Comparison of ENCODE assay signal across 19 cellular contexts in genomic region chr22:44719586-44720368, GRCh38. TPM values are rescaled to one million over a fixed set of nuclear protein-coding genes. Genes with fewer than 3 reads are reported as not detected.
DNase-seq lines count a peak whose midpoint lies in the region; ATAC-seq and TF ChIP-seq lines count a peak whose summit lies in the region.
"Had no signal": no experiment of that assay in that cellular context is flagged by ENCODE, and none has a peak within 500 bp of the region (broad histone marks: within the 10 kb centered on the region; RNA-seq: fewer than 3 reads in every experiment).

No MANE protein-coding gene starts in this region.

- no peak for TF ChIP-seq CTCF in hepatocyte (IDR thresholded peaks at IDR 0.05; ENCODE audit: poor library complexity)
- no peak for TF ChIP-seq CTCF in spleen (IDR thresholded peaks at IDR 0.05 in 8 of 11, conservative IDR thresholded peaks at IDR 0.05 in 3 of 11)
- no peak for TF ChIP-seq CTCF in GM23338 (conservative IDR thresholded peaks at IDR 0.05; ENCODE audit: low read depth in 2 of 2)
- no peak for TF ChIP-seq CTCF in prostate gland (IDR thresholded peaks at IDR 0.05)

- H3K4me2 ChIP-seq in hepatocyte: no peak overlapping the region
- no peak overlapping the region for H3K4me2 ChIP-seq in GM23338

- ATAC-seq in GM23338 (no peak), GM21360 (IDR thresholded peaks at IDR 0.05; ENCODE audit: unreplicated experiment) (no peak)
- ATAC-seq: gastrocnemius medialis had no signal

- H3K27me3 ChIP-seq in hepatocyte: no peaks in the 10 kb centered on the region
- no peaks in the 10 kb centered on the region for H3K27me3 ChIP-seq in spleen (replicated peaks in 1 of 7)
- no peaks in the 10 kb centered on the region for H3K27me3 ChIP-seq in GM23338 (ENCODE audit: insufficient read depth)
- H3K27me3 ChIP-seq in prostate gland (replicated peaks; ENCODE audit: insufficient read depth): no peaks in the 10 kb centered on the region
- H3K27me3 ChIP-seq: colonic mucosa, gastrocnemius medialis had no signal

- no peak overlapping the region for H3K27ac Mint-ChIP-seq in GM23338
- H3K27ac Mint-ChIP-seq: memory B cell; nephron progenitor cell; T-helper 1 cell treated with Interleukin-12 subunit alpha and Interleukin-12 subunit beta and Interleukin-4 antibody, amounts not matched to agents 30 μg/mL and 1 μg/mL, for 36 hours had no signal

- H3K4me3 ChIP-seq in hepatocyte (no peak overlapping the region), spleen (no peak overlapping the region), GM23338 (no peak overlapping the region), prostate gland (no peak overlapping the region)
- H3K4me3 ChIP-seq: colonic mucosa, gastrocnemius medialis had no signal

- peaks cover 17% of the 10 kb centered on the region for H3K4me1 Mint-ChIP-seq in GM23338

- H2AFZ ChIP-seq in hepatocyte (no peak overlapping the region), GM23338 (no peak overlapping the region)

- peaks cover 4% of the 10 kb centered on the region for H3K27me3 Mint-ChIP-seq in GM23338 (ENCODE audit: insufficient read depth, low read depth, poor library complexity)
- H3K27me3 Mint-ChIP-seq: memory B cell had no signal

- no peaks in the 10 kb centered on the region for H3K9me2 ChIP-seq in hepatocyte (replicated peaks; ENCODE audit: insufficient read depth)
- H3K9me2 ChIP-seq in GM23338 (ENCODE audit: insufficient read depth): no peaks in the 10 kb centered on the region

- intact Hi-C loops in spleen (cut with DNase I; ENCODE audit: low total_unique reads): no loop called here
- intact Hi-C loops in prostate gland (cut with DNase I): no loop called here

- H3K9me3 ChIP-seq in hepatocyte (ENCODE audit: low read depth) (no peaks in the 10 kb centered on the region), spleen (no peaks in the 10 kb centered on the region), prostate gland (no peaks in the 10 kb centered on the region)
- H3K9me3 ChIP-seq: colonic mucosa, gastrocnemius medialis had no signal

- 76% methylated on average over 13 of the region's 13 CpGs for WGBS in hepatocyte (ENCODE audit: low lambda C conversion rate, missing lambda C conversion rate)
- 64 to 83% (median 71%) methylated on average over 10 to 13 of the region's 13 CpGs for WGBS in spleen, 5 donors
- WGBS in prostate gland: 67% methylated on average over 13 of the region's 13 CpGs

- peaks cover 15% of the 10 kb centered on the region for H3K79me2 ChIP-seq in hepatocyte
- no peaks in the 10 kb centered on the region for H3K79me2 ChIP-seq in GM23338 (replicated peaks; ENCODE audit: insufficient read depth)

- no peaks in the 10 kb centered on the region; the same call in 2 of the 3 replicates for H3K36me3 Mint-ChIP-seq in GM23338 (ENCODE audit: low read depth)

- H3F3A ChIP-seq in GM23338 (replicated peaks; ENCODE audit: low read depth): no peaks in the 10 kb centered on the region

- H3K27ac ChIP-seq in hepatocyte (no peak overlapping the region), spleen (peak overlapping the region in 5 of 8 donors; percentile 48 to 87 (median 85)), GM23338 (ENCODE audit: low read depth) (no peak overlapping the region), prostate gland (no peak overlapping the region)
- H3K27ac ChIP-seq: colonic mucosa, gastrocnemius medialis had no signal

- peaks cover 18% of the 10 kb centered on the region for H4K20me1 ChIP-seq in hepatocyte (ENCODE audit: insufficient read depth, poor library complexity, severe bottlenecking)
- H4K20me1 ChIP-seq in GM23338 (replicated peaks; ENCODE audit: insufficient read depth): no peaks in the 10 kb centered on the region

- no peaks in the 10 kb centered on the region for H3K9me3 Mint-ChIP-seq in GM23338
- H3K9me3 Mint-ChIP-seq: memory B cell; nephron progenitor cell; T-helper 1 cell treated with Interleukin-12 subunit alpha and Interleukin-12 subunit beta and Interleukin-4 antibody, amounts not matched to agents 30 μg/mL and 1 μg/mL, for 36 hours had no signal

- H3K36me3 ChIP-seq in hepatocyte (replicated peaks; ENCODE audit: insufficient read depth, low read depth) (no peaks in the 10 kb centered on the region), spleen (peaks cover 0 to 81% (median 14%) of the 10 kb centered on the region in 6 donors), GM23338 (ENCODE audit: insufficient read depth) (no peaks in the 10 kb centered on the region), prostate gland (no peaks in the 10 kb centered on the region)
- H3K36me3 ChIP-seq: colonic mucosa, gastrocnemius medialis had no signal

- DNase-seq in NCI-H748 (lab: John Stamatoyannopoulos, UW; ENCODE audit: unreplicated experiment): peak; percentile 30
- no peak for DNase-seq in NCI-H748 treated with DMSO at 0.1 percent for 48 hours (lab: John Stamatoyannopoulos, UW)
- peak; percentile 14 for DNase-seq in M059J (ENCODE audit: low read depth)
- peak; percentile 70 for DNase-seq in hepatocyte (ENCODE audit: low spot score)
- DNase-seq in spleen: no peak
- DNase-seq in GM23338 (ENCODE audit: low spot score): no peak
- no peak for DNase-seq in prostate gland (ENCODE audit: low spot score)
- DNase-seq: activated CD4-positive, CD25-positive, alpha-beta regulatory T cell; Calu3; colonic mucosa; gastrocnemius medialis; KG1; NCI-H1436; NCI-H526 treated with DMSO at 0.1 percent for 48 hours; nephron progenitor cell; RPMI8226 had no signal

- H3K4me3 Mint-ChIP-seq in GM23338: no peak overlapping the region
- H3K4me3 Mint-ChIP-seq: memory B cell; nephron progenitor cell; T-helper 1 cell treated with Interleukin-12 subunit alpha and Interleukin-12 subunit beta and Interleukin-4 antibody, amounts not matched to agents 30 μg/mL and 1 μg/mL, for 36 hours had no signal

- TF ChIP-seq POLR2A in spleen (IDR thresholded peaks at IDR 0.05) (no peak), prostate gland (IDR thresholded peaks at IDR 0.05) (no peak)

- H3K4me1 ChIP-seq in hepatocyte (ENCODE audit: insufficient read depth) (peaks cover 19% of the 10 kb centered on the region), spleen (peaks cover 0 to 75% (median 34%) of the 10 kb centered on the region in 6 donors), GM23338 (ENCODE audit: insufficient read depth) (no peaks in the 10 kb centered on the region; the same call in 1 of the 2 replicates), prostate gland (replicated peaks) (no peaks in the 10 kb centered on the region)
- H3K4me1 ChIP-seq: colonic mucosa, gastrocnemius medialis had no signal

TF ChIP-seq in GM23338, 12 proteins besides CTCF, POLR2A, EP300 and RAD21 (continues in another document):
- TF ChIP-seq CREB1 (CRISPR knock-in tag; IDR thresholded peaks at IDR 0.05; ENCODE audit: low read depth) (no peak), ETS1 (IDR thresholded peaks at IDR 0.05) (no peak), ZNF114 (CRISPR knock-in tag; IDR thresholded peaks at IDR 0.05) (no peak), JUNB (IDR thresholded peaks at IDR 0.05; ENCODE audit: unreplicated experiment) (no peak), NANOG (IDR thresholded peaks at IDR 0.05; ENCODE audit: borderline replicate concordance) (no peak)

RNA-seq across cellular contexts. Expression of gene PRR5, which starts 17.8 kb away (rescaled TPM):
- total RNA-seq in M059J (2014; rRNA removed; shearing (Covaris generic)): not detected in 2 replicates
- total RNA-seq in hepatocyte (44.2 and 65.1 TPM in 2 replicates), spleen (10 to 100 TPM; 49.0 to 85.6 (median 77.9) TPM), prostate gland (10 to 100 TPM; 47.8 to 56.5 TPM)
- polyA plus RNA-seq in hepatocyte (84.9 and 91.2 TPM in 2 replicates), spleen (10 to 100 TPM; 31.3 to 83.1 (median 57.5) TPM), GM23338 (2016; fragmentation: Nextera tagmentation; extraction: Ambion mirVana) (15.3 and 17.4 TPM in 2 replicates)
- total RNA-seq in GM23338 (2014; rRNA removed; shearing (Covaris generic)): 31.4 and 37.7 TPM in 2 replicates

RNA-seq across cellular contexts. Expression of gene ARHGAP8, which starts 32.6 kb away (rescaled TPM):
- total RNA-seq in M059J (2014; rRNA removed; shearing (Covaris generic)): not detected in 2 replicates
- total RNA-seq in hepatocyte (24.0 and 25.2 TPM in 2 replicates), spleen (10 to 100 TPM; 13.8 to 71.6 (median 20.1) TPM), prostate gland (10 to 100 TPM; 34.6 to 64.5 TPM)
- polyA plus RNA-seq in hepatocyte (50.4 and 62.8 TPM in 2 replicates), spleen (10 to 100 TPM in 2 of 3 donors, 1 to 10 TPM in 1; 2.7 to 34.9 (median 16.4) TPM), GM23338 (2016; fragmentation: Nextera tagmentation; extraction: Ambion mirVana) (60.8 and 64.9 TPM in 2 replicates)
- 45.4 and 62.8 TPM in 2 replicates for total RNA-seq in GM23338 (2014; rRNA removed; shearing (Covaris generic))
- total RNA-seq: gastrocnemius medialis had no signal

Comparison
In these comparisons a context has a peak if more than half of its experiments do, and no peak if none do; other contexts are left out.
1. DNase-seq: peak in NCI-H748 (single experiment), M059J (single experiment) and hepatocyte (single experiment); none in NCI-H748 treated with DMSO at 0.1 percent for 48 hours (single experiment), spleen (single experiment), GM23338 (single experiment) and prostate gland (single experiment).
2. H3K27ac ChIP-seq: peak in spleen (5 of 8); none in hepatocyte (single experiment), GM23338 (single experiment) and prostate gland (0 of 2).
3. RNA of gene PRR5, which starts 17.8 kb away (total RNA-seq): 49.0 to 85.6 TPM in spleen, 47.8 to 56.5 TPM in prostate gland, 44.2 to 65.1 TPM in hepatocyte and 31.4 to 37.7 TPM in GM23338; not detected in M059J; every median in the first group is over 10 times any median in the second.
4. RNA of gene ARHGAP8, which starts 32.6 kb away (total RNA-seq): 34.6 to 64.5 TPM in prostate gland, 45.4 to 62.8 TPM in GM23338, 24.0 to 25.2 TPM in hepatocyte and 13.8 to 71.6 TPM in spleen; not detected in M059J; every median in the first group is over 10 times any median in the second.